Comparison of ENCODE assay signal across 7 cellular contexts in the genomic region with DNA sequence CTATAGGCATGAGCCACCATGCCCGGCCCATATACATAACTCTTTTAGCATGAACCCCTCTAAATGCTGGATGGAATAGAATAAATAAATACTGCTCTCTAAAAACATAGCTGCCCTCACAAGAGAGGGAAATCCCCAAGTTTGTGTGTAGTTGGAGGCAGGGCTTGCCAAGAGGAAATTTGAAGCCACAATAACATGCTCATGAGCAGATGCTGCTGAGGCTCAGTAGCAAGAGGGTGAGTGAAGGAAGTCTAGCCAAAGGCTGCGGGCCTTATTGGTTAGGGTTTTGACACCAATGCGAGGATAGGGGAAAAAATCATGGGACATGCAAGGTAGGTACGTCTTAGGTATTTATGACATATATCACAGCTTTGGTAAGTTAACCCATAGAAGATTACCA. TPM values are rescaled to one million over a fixed set of nuclear protein-coding genes. Genes with fewer than 3 reads are reported as not detected.
DNase-seq lines count a peak whose midpoint lies in the region; ATAC-seq and TF ChIP-seq lines count a peak whose summit lies in the region.

No MANE protein-coding gene starts in this region.

- no peaks in the 10 kb centered on the region for H3K9me3 Mint-ChIP-seq in activated T-helper 17 cell treated with anti-CD3 and anti-CD28 coated beads, Interleukin-2, amount 50 U/mL, for 72 hours
- H3K9me3 Mint-ChIP-seq in type B pancreatic cell: no peaks in the 10 kb centered on the region

- H3K36me3 Mint-ChIP-seq in activated T-helper 17 cell treated with anti-CD3 and anti-CD28 coated beads, Interleukin-2, amount 50 U/mL, for 72 hours (ENCODE audit: low read depth): peaks cover 7% of the 10 kb centered on the region
- H3K36me3 Mint-ChIP-seq in type B pancreatic cell: no peaks in the 10 kb centered on the region

- peak overlapping the region; percentile 92 for H3K27ac Mint-ChIP-seq in activated T-helper 17 cell treated with anti-CD3 and anti-CD28 coated beads, Interleukin-2, amount 50 U/mL, for 72 hours
- no peak overlapping the region for H3K27ac Mint-ChIP-seq in type B pancreatic cell

- H3K27me3 ChIP-seq in left ventricle myocardium inferior (ENCODE audit: low read depth): no peaks in the 10 kb centered on the region

- H3K36me3 ChIP-seq in left ventricle myocardium inferior: no peaks in the 10 kb centered on the region

- TF ChIP-seq CTCF in left ventricle myocardium inferior (IDR thresholded peaks at IDR 0.05; ENCODE audit: borderline replicate concordance) (no peak), type B pancreatic cell (conservative IDR thresholded peaks at IDR 0.05) (no peak)

- intact Hi-C loops in left ventricle myocardium inferior (cut with micrococcal nuclease): no loop called here

- no peaks in the 10 kb centered on the region for H3K4me1 ChIP-seq in left ventricle myocardium inferior

- peaks cover 52% of the 10 kb centered on the region for H3K4me1 Mint-ChIP-seq in activated T-helper 17 cell treated with anti-CD3 and anti-CD28 coated beads, Interleukin-2, amount 50 U/mL, for 72 hours
- no peaks in the 10 kb centered on the region for H3K4me1 Mint-ChIP-seq in type B pancreatic cell (ENCODE audit: unreplicated experiment)

- peak; percentile 66 for ATAC-seq in GM19438 (IDR thresholded peaks at IDR 0.05; ENCODE audit: low read depth, unreplicated experiment)
- ATAC-seq in HG03139 (IDR thresholded peaks at IDR 0.05; ENCODE audit: unreplicated experiment): peak; percentile 57
- peak; percentile 46 for ATAC-seq in activated T-helper 17 cell treated with anti-CD3 and anti-CD28 coated beads, Interleukin-2, amount 50 U/mL, for 72 hours (replicated peaks)

- DNase-seq in stimulated activated CD8-positive, alpha-beta memory T cell treated with anti-CD3 and anti-CD28 coated beads, Interleukin-4, amount 100 ng/mL, for 48 hours: peak; percentile 39
- DNase-seq in left ventricle myocardium inferior (no peak), type B pancreatic cell (ENCODE audit: extremely low spot score, unreplicated experiment) (no peak), NCI-H146 (lab: John Stamatoyannopoulos, UW) (no peak)

- no peak overlapping the region for H3K27ac ChIP-seq in left ventricle myocardium inferior (replicated peaks)

- peak overlapping the region; percentile 69 for H3K4me3 Mint-ChIP-seq in activated T-helper 17 cell treated with anti-CD3 and anti-CD28 coated beads, Interleukin-2, amount 50 U/mL, for 72 hours
- no peak overlapping the region for H3K4me3 Mint-ChIP-seq in type B pancreatic cell

- no peaks in the 10 kb centered on the region for H3K9me3 ChIP-seq in left ventricle myocardium inferior (replicated peaks)

- H3K4me3 ChIP-seq in left ventricle myocardium inferior: no peak overlapping the region

- H3K27me3 Mint-ChIP-seq in activated T-helper 17 cell treated with anti-CD3 and anti-CD28 coated beads, Interleukin-2, amount 50 U/mL, for 72 hours: no peaks in the 10 kb centered on the region
- H3K27me3 Mint-ChIP-seq in type B pancreatic cell: no peaks in the 10 kb centered on the region

RNA-seq across cellular contexts. Expression of a gene that starts 17.3 kb away (rescaled TPM):
- total RNA-seq in activated T-helper 17 cell treated with anti-CD3 and anti-CD28 coated beads, Interleukin-2, amount 50 U/mL, for 72 hours: 10 to 100 TPM; 19.9 to 20.6 TPM
- 3.5 TPM for total RNA-seq in left ventricle myocardium inferior
- total RNA-seq in type B pancreatic cell (ENCODE audit: low replicate concordance): 2.5 and 3.2 TPM in 2 replicates
